18 cellular contexts compared by ENCODE assay signal in genomic region chr10:99967961-99968360, GRCh38. TPM values are rescaled to one million over a fixed set of nuclear protein-coding genes. Genes with fewer than 3 reads are reported as not detected.
DNase-seq lines count a peak whose midpoint lies in the region; ATAC-seq and TF ChIP-seq lines count a peak whose summit lies in the region.
"Had no signal": no experiment of that assay in that cellular context is flagged by ENCODE, and none has a peak within 500 bp of the region (broad histone marks: within the 10 kb centered on the region; RNA-seq: fewer than 3 reads in every experiment).

No MANE protein-coding gene starts in this region.

- peak overlapping the region; percentile 74 for H3K27ac Mint-ChIP-seq in HFFc6
- H3K27ac Mint-ChIP-seq: CD4-positive, alpha-beta memory T cell had no signal

- H3K4me2 ChIP-seq in parathyroid adenoma (ENCODE audit: low read length): peak overlapping the region; percentile 45
- H3K4me2 ChIP-seq: A549 had no signal

- peaks cover 72% of the 10 kb centered on the region for H3K4me1 Mint-ChIP-seq in HFFc6 (ENCODE audit: low read depth)

- no peaks in the 10 kb centered on the region for H3K9me3 ChIP-seq in parathyroid adenoma (ENCODE audit: control insufficient read depth, low read length)
- H3K9me3 ChIP-seq: A549 had no signal

- no peaks in the 10 kb centered on the region for H3K27me3 ChIP-seq in ACC112 (ENCODE audit: insufficient read depth, low read length)
- H3K27me3 ChIP-seq in parathyroid adenoma (ENCODE audit: control insufficient read depth, insufficient read depth, low read length): no peaks in the 10 kb centered on the region

- H3K27ac ChIP-seq in ACC112 (ENCODE audit: low read depth, low read length): peak overlapping the region; percentile 97
- H3K27ac ChIP-seq in parathyroid adenoma: peak overlapping the region; percentile 93

- H3K9ac ChIP-seq in parathyroid adenoma: no peak overlapping the region
- H3K9ac ChIP-seq: GM23248 had no signal

- ATAC-seq in GM18502 (IDR thresholded peaks at IDR 0.05; ENCODE audit: poor library complexity, unreplicated experiment): no peak
- ATAC-seq: A549 had no signal

- no peak overlapping the region for H3K4me3 Mint-ChIP-seq in HFFc6
- H3K4me3 Mint-ChIP-seq: CD4-positive, alpha-beta memory T cell had no signal

- H3K9me3 Mint-ChIP-seq in HFFc6: no peaks in the 10 kb centered on the region
- H3K9me3 Mint-ChIP-seq: CD4-positive, alpha-beta memory T cell had no signal

- peaks cover 26% of the 10 kb centered on the region for H3K36me3 ChIP-seq in ACC112 (ENCODE audit: insufficient read depth, low read length)
- H3K36me3 ChIP-seq in parathyroid adenoma (ENCODE audit: control insufficient read depth, insufficient read depth, low read length): no peaks in the 10 kb centered on the region

- H3K4me1 ChIP-seq in ACC112 (ENCODE audit: control insufficient read depth, insufficient read depth, low read length, unreplicated experiment): peaks cover 41% of the 10 kb centered on the region
- peaks cover 41% of the 10 kb centered on the region for H3K4me1 ChIP-seq in parathyroid adenoma

- DNase-seq in HFFc6 (no peak), amniotic epithelial cell (ENCODE audit: low read depth) (peak; percentile 70), NCI-H2196 (lab: John Stamatoyannopoulos, UW; ENCODE audit: unreplicated experiment) (no peak), SIG-M5 (lab: John Stamatoyannopoulos, UW) (no peak)
- DNase-seq in activated CD4-positive, alpha-beta T cell treated with anti-CD3 and anti-CD28 coated beads for 1 hour: no peak
- DNase-seq: 8988T; C1 segment of cervical spinal cord; CD4-positive, alpha-beta memory T cell; COR-L47; DMS153; DND-41; GM23248; H7; HCEC 1CT had no signal

- H3K79me2 ChIP-seq in ACC112 (ENCODE audit: control insufficient read depth, insufficient read depth, low read length, unreplicated experiment): peaks cover 41% of the 10 kb centered on the region
- H3K79me2 ChIP-seq in parathyroid adenoma: peaks cover 27% of the 10 kb centered on the region

- no peaks in the 10 kb centered on the region for H3K27me3 Mint-ChIP-seq in HFFc6 (ENCODE audit: insufficient read depth)
- H3K27me3 Mint-ChIP-seq: CD4-positive, alpha-beta memory T cell had no signal

- no peak overlapping the region for H2AFZ ChIP-seq in ACC112 (ENCODE audit: low read length, unreplicated experiment)
- no peak overlapping the region for H2AFZ ChIP-seq in parathyroid adenoma
- H2AFZ ChIP-seq: GM23248 had no signal

- H3K4me3 ChIP-seq in ACC112 (ENCODE audit: low read depth, low read length): no peak overlapping the region
- no peak overlapping the region for H3K4me3 ChIP-seq in parathyroid adenoma (ENCODE audit: low read depth, low read length)
- H3K4me3 ChIP-seq: A549, GM23248 had no signal

- H3K36me3 Mint-ChIP-seq in HFFc6 (ENCODE audit: low read depth): peaks cover 42% of the 10 kb centered on the region

- TF ChIP-seq CTCF in HFFc6 (IDR thresholded peaks at IDR 0.05) (no peak), parathyroid adenoma (IDR thresholded peaks at IDR 0.05) (no peak)

RNA-seq across cellular contexts. Expression of gene DNMBP, which starts 41.8 kb away (rescaled TPM):
- 10 to 100 TPM; 24.9 to 44.7 (median 28.6) TPM for total RNA-seq in HFFc6 (2021; fragmentation: NEBNext Ultra II Directional; extraction: Animal tissue kit (Norgen Biotek cat#: 25700))
